8 cellular contexts compared by ENCODE assay signal in the genomic region with DNA sequence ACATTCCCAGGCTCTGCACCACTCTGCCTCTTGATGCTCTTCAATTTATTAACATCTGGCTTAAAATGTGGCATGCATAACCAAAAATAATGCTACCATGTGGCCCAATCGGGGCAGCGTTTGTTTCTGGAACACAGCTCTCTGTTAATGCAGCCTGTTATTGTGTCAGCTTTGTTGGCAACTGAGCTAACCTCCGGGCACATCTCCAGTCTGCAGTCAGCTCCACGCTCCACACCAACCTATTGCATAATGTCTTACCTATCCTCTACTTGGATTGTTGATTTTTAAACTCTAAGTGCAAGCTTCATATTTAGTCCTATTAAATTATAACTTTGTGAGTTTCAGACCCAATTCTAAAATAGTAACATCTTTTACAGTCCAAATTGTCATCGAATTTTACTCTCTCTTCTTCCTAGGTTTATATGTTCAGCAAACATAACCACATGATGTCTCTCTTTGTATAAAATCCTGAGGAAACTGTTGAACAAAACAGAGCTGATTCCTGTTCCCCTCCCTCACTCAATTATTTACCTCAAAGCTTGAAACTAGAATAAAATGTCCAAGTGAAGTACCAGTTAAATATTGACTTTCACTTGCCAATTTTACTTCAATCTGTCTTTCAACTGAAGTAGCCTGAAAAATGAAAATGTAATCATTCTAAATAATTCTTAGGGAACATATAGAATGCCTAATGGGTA.
A peak's percentile ranks its signal among the peaks of the same experiment; 100 is the strongest.
DNase-seq lines count a peak whose midpoint lies in the region; ATAC-seq and TF ChIP-seq lines count a peak whose summit lies in the region.

No MANE protein-coding gene starts in this region.

- DNase-seq in PC-3 = peak; percentile 68
- peak in 38 of 42 donors; percentile 7 to 73 (median 34) for DNase-seq in head of caudate nucleus
- DNase-seq in gastrocnemius medialis = peak; percentile 51 to 82
- DNase-seq in KG1 (lab: John Stamatoyannopoulos, UW) = no peak
- DNase-seq in activated CD8-positive, alpha-beta T cell treated with anti-CD3 and anti-CD28 coated beads, Interleukin-2, amount 10 ng/mL, durations not matched to agents 7 days and 5 days = no peak

- CTCF ChIA-PET in PC-3 (lab: Charles Lee) = no interaction called here
- CTCF ChIA-PET in activated CD8-positive, alpha-beta T cell treated with anti-CD3 and anti-CD28 coated beads, Interleukin-2, amount 10 ng/mL, durations not matched to agents 7 days and 5 days (lab: Charles Lee) = no interaction called here

- H3K4me1 Mint-ChIP-seq in activated CD8-positive, alpha-beta T cell treated with anti-CD3 and anti-CD28 coated beads, Interleukin-2, amount 10 ng/mL, durations not matched to agents 7 days and 5 days (ENCODE audit: low read depth) = no peaks in the 10 kb centered on the region

- H3K4me1 ChIP-seq in PC-3 (ENCODE audit: insufficient read depth, low read length) (peaks cover 40% of the 10 kb centered on the region), gastrocnemius medialis (peaks cover 5 to 13% of the 10 kb centered on the region in 2 donors)

- H3K9me3 Mint-ChIP-seq in activated CD8-positive, alpha-beta T cell treated with anti-CD3 and anti-CD28 coated beads, Interleukin-2, amount 10 ng/mL, durations not matched to agents 7 days and 5 days (ENCODE audit: insufficient read depth) = no peaks in the 10 kb centered on the region

- H3K4me3 Mint-ChIP-seq in activated CD8-positive, alpha-beta T cell treated with anti-CD3 and anti-CD28 coated beads, Interleukin-2, amount 10 ng/mL, durations not matched to agents 7 days and 5 days = no peak overlapping the region

- H3K36me3 ChIP-seq in PC-3 (ENCODE audit: low read depth, low read length) (no peaks in the 10 kb centered on the region), gastrocnemius medialis (no peaks in the 10 kb centered on the region)

- TF ChIP-seq CTCF in PC-3 (conservative IDR thresholded peaks at IDR 0.05; ENCODE audit: low read depth, low read length) (no peak), gastrocnemius medialis (IDR thresholded peaks at IDR 0.05 in 4 of 5, conservative IDR thresholded peaks at IDR 0.05 in 1 of 5) (no peak)

- no peaks in the 10 kb centered on the region for H3K36me3 Mint-ChIP-seq in activated CD8-positive, alpha-beta T cell treated with anti-CD3 and anti-CD28 coated beads, Interleukin-2, amount 10 ng/mL, durations not matched to agents 7 days and 5 days (ENCODE audit: low read depth)

- POLR2A ChIA-PET in PC-3 (lab: Charles Lee; ENCODE audit: unreplicated experiment) = interaction anchor here (0.6 kb wide), 2 partner anchors 14 to 91 kb away, joined by 3 to 10 read pairs; no protein-coding TSS in a partner anchor
- POLR2A ChIA-PET in activated CD8-positive, alpha-beta T cell treated with anti-CD3 and anti-CD28 coated beads, Interleukin-2, amount 10 ng/mL, durations not matched to agents 7 days and 5 days (lab: Charles Lee) = no interaction called here

- no peaks in the 10 kb centered on the region for H3K9me2 ChIP-seq in PC-3 (replicated peaks; ENCODE audit: low read length)

- H3K27me3 ChIP-seq in PC-3 (ENCODE audit: low read length) = no peaks in the 10 kb centered on the region
- H3K27me3 ChIP-seq in gastrocnemius medialis = no peaks in the 10 kb centered on the region

- peak overlapping the region; percentile 63; the same call in 1 of the 2 replicates for H2AFZ ChIP-seq in PC-3 (ENCODE audit: low read length)

- in situ Hi-C loops in gastrocnemius medialis (cut with MboI; ENCODE audit: low sequenced_read_pairs in 4 of 4) = no loop called here

- no peak overlapping the region for H3K4me3 ChIP-seq in PC-3 (ENCODE audit: low read length)
- no peak overlapping the region for H3K4me3 ChIP-seq in gastrocnemius medialis

- H3K9ac ChIP-seq in PC-3 (ENCODE audit: low read length) = no peak overlapping the region

- H3K27ac Mint-ChIP-seq in activated CD8-positive, alpha-beta T cell treated with anti-CD3 and anti-CD28 coated beads, Interleukin-2, amount 10 ng/mL, durations not matched to agents 7 days and 5 days = no peak overlapping the region

- H4K20me1 ChIP-seq in PC-3 (ENCODE audit: low read length) = no peaks in the 10 kb centered on the region

- H3K9me3 ChIP-seq in PC-3 (ENCODE audit: low read length) = no peaks in the 10 kb centered on the region
- no peaks in the 10 kb centered on the region for H3K9me3 ChIP-seq in gastrocnemius medialis

- no TSS peak for BruUV-seq in PC-3 (replicated peaks; lab: Mats Ljungman, UMichigan)

- ATAC-seq in GM18907 (IDR thresholded peaks at IDR 0.05; ENCODE audit: unreplicated experiment) (peak; percentile 51), PC-3 (peak; percentile 69), gastrocnemius medialis (peak; percentile 97 to 100), HG03342 (IDR thresholded peaks at IDR 0.05; ENCODE audit: unreplicated experiment) (no peak), HG03045 (IDR thresholded peaks at IDR 0.05; ENCODE audit: unreplicated experiment) (no peak)
- no peak for ATAC-seq in activated CD8-positive, alpha-beta T cell treated with anti-CD3 and anti-CD28 coated beads, Interleukin-2, amount 10 ng/mL, durations not matched to agents 7 days and 5 days

- peaks cover 4% of the 10 kb centered on the region for H3K27me3 Mint-ChIP-seq in activated CD8-positive, alpha-beta T cell treated with anti-CD3 and anti-CD28 coated beads, Interleukin-2, amount 10 ng/mL, durations not matched to agents 7 days and 5 days (ENCODE audit: low read depth)

- no peaks in the 10 kb centered on the region for H3F3A ChIP-seq in PC-3 (ENCODE audit: low read length, unreplicated experiment)

- intact Hi-C loops in PC-3 (cut with micrococcal nuclease) (no loop called here), head of caudate nucleus (cut with DNase I) (no loop called here), gastrocnemius medialis (cut with DNase I; ENCODE audit: low total_unique reads) (loop anchor here (10.0 kb wide), 1 partner anchor 164 kb away; no protein-coding TSS in a partner anchor)

- H3K27ac ChIP-seq in PC-3 (ENCODE audit: low read length) (no peak overlapping the region), gastrocnemius medialis (no peak overlapping the region)

- no peak for TF ChIP-seq POLR2A in gastrocnemius medialis (IDR thresholded peaks at IDR 0.05)

- H3K79me2 ChIP-seq in PC-3 (ENCODE audit: low read length) = no peaks in the 10 kb centered on the region

- peak overlapping the region; percentile 62 for H3K4me2 ChIP-seq in PC-3 (ENCODE audit: low read length)

Comparison
In these comparisons a context has a peak if more than half of its experiments do, and no peak if none do; other contexts are left out.
1. ATAC-seq: peak in GM18907 (single experiment), PC-3 (single experiment) and gastrocnemius medialis (2 of 2); none in HG03342 (single experiment), HG03045 (single experiment) and activated CD8-positive, alpha-beta T cell treated with anti-CD3 and anti-CD28 coated beads, Interleukin-2, amount 10 ng/mL, durations not matched to agents 7 days and 5 days (single experiment).
2. DNase-seq: peak in PC-3 (single experiment), head of caudate nucleus (38 of 42) and gastrocnemius medialis (2 of 2); none in KG1 (single experiment) and activated CD8-positive, alpha-beta T cell treated with anti-CD3 and anti-CD28 coated beads, Interleukin-2, amount 10 ng/mL, durations not matched to agents 7 days and 5 days (single experiment).